In the genomic region with DNA sequence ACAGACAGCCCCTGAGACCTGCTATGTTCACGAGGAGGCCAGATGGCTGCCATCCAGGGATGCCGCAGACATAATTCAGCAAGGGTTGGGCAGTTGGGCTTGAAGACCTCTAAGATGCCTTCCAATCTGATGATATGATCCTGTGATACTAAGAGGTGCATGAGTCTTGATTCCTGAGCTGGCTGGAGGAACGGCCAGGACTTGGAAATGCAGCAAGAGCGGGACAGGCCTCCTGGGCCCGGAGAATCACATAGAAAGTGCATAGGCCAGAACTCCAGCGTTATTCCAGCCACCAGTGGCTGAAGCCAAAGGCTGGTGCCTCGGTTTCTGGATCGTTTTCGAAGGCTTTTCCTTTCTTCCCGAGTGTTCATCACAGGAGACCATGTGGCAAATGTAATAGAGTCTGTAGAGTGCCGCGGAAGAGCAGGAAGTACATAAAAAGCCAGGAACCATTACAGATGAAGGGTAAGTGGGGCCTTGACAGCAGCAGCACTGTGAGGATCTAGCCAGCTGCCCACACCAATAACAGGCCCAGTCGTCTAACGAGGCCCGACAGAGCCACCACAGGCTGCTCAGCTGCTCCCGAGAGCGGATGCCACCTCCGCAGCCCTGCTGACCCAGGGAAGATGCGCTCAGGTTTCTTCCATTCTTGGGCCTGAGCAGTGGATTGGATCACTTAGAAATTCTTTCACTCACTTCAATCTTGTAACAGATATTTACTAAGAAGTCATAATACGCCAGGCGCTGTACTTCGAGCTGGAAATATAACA, we compare ENCODE assay signal across 1 cellular context.
TF ChIP-seq lines count a peak whose summit lies in the region.

No MANE protein-coding gene starts in this region.

TF ChIP-seq in IMR-90, 13 proteins besides CTCF, POLR2A, EP300 and RAD21:
- no peak for TF ChIP-seq BHLHE40 (IDR thresholded peaks at IDR 0.05; ENCODE audit: low read depth, low read length)
- TF ChIP-seq ELK1 (IDR thresholded peaks at IDR 0.05; ENCODE audit: borderline replicate concordance, low read depth, low read length): no peak
- TF ChIP-seq RCOR1 (IDR thresholded peaks at IDR 0.05; ENCODE audit: insufficient replicate concordance, low read length): no peak
- TF ChIP-seq MAFK (IDR thresholded peaks at IDR 0.05; ENCODE audit: low read depth, low read length): no peak
- no peak for TF ChIP-seq SMC3 (IDR thresholded peaks at IDR 0.05; ENCODE audit: low read depth, low read length)
- TF ChIP-seq, protein P1, sequence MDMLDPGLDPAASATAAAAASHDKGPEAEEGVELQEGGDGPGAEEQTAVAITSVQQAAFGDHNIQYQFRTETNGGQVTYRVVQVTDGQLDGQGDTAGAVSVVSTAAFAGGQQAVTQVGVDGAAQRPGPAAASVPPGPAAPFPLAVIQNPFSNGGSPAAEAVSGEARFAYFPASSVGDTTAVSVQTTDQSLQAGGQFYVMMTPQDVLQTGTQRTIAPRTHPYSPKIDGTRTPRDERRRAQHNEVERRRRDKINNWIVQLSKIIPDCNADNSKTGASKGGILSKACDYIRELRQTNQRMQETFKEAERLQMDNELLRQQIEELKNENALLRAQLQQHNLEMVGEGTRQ (IDR thresholded peaks at IDR 0.05; ENCODE audit: low read depth, low read length): no peak
- TF ChIP-seq CEBPB (IDR thresholded peaks at IDR 0.05; ENCODE audit: low read depth, low read length): no peak
- no peak for TF ChIP-seq NFE2L2 (IDR thresholded peaks at IDR 0.05; ENCODE audit: low read depth, low read length)
- no peak for TF ChIP-seq FOS (IDR thresholded peaks at IDR 0.05; ENCODE audit: low read depth, low read length)
- no peak for TF ChIP-seq RFX5 (IDR thresholded peaks at IDR 0.05; ENCODE audit: low read depth, low read length)
- no peak for TF ChIP-seq MAZ (IDR thresholded peaks at IDR 0.05; ENCODE audit: borderline replicate concordance, low read depth, low read length)
- no peak for TF ChIP-seq MXI1 (IDR thresholded peaks at IDR 0.05; ENCODE audit: borderline replicate concordance, low read depth, low read length)
